ENCODE assay signal across 1 cellular context in the genomic region with DNA sequence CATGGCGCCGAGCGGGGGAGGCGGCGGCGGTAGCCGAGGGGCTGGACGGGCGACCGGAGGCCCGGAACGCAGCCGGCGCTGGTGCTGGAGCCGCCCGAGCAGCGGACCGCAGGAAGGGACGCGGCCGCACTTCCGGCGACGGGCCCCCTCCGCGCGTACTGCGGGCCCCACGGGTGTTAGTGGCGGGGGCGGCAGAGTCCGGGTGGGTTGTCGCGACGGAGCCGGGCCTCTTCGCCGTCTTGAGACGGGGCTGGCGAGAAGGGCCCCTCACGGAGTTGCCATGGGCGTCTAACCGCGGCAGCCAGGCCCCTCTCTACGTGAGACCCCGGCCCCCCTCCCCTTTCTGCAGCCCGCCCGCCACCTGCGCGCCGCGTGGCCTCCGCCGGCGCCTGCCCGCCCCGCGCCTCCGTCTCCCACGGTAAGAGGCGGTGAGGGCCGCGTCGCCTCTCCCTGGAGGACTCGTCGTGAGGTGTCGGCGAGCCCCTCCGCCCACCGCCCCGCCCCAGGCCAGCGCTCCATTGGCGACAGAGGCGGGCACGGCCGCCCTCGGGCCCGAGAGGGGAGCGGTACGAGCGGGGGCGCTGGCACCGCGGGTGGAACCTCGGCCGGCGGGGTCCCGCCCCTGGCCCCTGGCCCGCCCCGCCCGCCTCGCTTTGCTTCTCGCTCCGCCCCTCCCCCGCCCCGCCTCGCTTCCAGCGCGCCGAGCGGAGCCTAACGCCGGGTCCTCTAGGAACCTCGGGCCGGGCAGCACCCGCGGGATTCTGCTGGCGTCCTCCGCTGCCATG.
TF ChIP-seq lines count a peak whose summit lies in the region.

A gene with protein sequence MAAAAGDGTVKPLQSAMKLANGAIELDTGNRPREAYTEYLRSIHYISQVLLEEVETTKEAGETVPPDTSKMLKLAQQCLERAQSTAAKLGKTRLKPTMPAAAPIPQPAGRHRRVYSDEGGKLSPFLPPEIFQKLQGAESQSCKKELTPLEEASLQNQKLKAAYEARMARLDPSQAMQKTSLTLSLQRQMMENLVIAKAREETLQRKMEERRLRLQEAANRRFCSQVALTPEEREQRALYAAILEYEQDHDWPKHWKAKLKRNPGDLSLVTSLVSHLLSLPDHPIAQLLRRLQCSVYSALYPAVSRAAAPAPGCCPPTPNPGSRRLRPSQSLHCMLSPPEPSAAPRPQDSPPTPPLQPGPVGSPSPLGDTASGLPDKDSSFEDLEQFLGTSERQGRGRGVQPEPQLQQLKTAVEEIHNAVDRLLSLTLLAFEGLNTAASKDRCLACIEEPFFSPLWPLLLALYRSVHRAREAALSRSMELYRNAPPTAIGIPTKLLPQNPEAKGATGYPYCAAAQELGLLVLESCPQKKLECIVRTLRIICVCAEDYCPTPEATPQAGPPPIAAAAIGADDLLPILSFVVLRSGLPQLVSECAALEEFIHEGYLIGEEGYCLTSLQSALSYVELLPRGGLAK (minus strand): TSS at position 40 of the 785 bp plus-strand sequence. CDS start 37 bp downstream, at position 3.
A gene with protein sequence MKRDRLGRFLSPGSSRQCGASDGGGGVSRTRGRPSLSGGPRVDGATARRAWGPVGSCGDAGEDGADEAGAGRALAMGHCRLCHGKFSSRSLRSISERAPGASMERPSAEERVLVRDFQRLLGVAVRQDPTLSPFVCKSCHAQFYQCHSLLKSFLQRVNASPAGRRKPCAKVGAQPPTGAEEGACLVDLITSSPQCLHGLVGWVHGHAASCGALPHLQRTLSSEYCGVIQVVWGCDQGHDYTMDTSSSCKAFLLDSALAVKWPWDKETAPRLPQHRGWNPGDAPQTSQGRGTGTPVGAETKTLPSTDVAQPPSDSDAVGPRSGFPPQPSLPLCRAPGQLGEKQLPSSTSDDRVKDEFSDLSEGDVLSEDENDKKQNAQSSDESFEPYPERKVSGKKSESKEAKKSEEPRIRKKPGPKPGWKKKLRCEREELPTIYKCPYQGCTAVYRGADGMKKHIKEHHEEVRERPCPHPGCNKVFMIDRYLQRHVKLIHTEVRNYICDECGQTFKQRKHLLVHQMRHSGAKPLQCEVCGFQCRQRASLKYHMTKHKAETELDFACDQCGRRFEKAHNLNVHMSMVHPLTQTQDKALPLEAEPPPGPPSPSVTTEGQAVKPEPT (plus strand): TSS at position 679 of the 785 bp plus-strand sequence. CDS start 104 bp downstream, at position 783.

TF ChIP-seq in HepG2, 621 proteins besides CTCF, POLR2A, EP300 and RAD21 (continued from another document and continues in another):
- TF ChIP-seq SIX1 (CRISPR knock-in tag; IDR thresholded peaks at IDR 0.05; ENCODE audit: borderline replicate concordance) (no peak), PRDM15 (CRISPR knock-in tag; IDR thresholded peaks at IDR 0.05) (no peak), ZNF460 (CRISPR knock-in tag; IDR thresholded peaks at IDR 0.05; ENCODE audit: borderline replicate concordance) (no peak), PRMT3 (CRISPR knock-in tag; IDR thresholded peaks at IDR 0.05; ENCODE audit: borderline replicate concordance, low read depth) (peak; percentile 94), SP4 (CRISPR knock-in tag; IDR thresholded peaks at IDR 0.05) (peak; percentile 97), USF2 (IDR thresholded peaks at IDR 0.05; ENCODE audit: low read depth, low read length) (no peak), USF2 (CRISPR knock-in tag; IDR thresholded peaks at IDR 0.05; ENCODE audit: borderline replicate concordance) (no peak), ZNF251 (CRISPR knock-in tag; IDR thresholded peaks at IDR 0.05) (no peak), ARID2 (CRISPR knock-in tag; IDR thresholded peaks at IDR 0.05; ENCODE audit: borderline replicate concordance) (0 out of 2 replicates have a peak, but pooled peaks have one; percentile 4), DZIP1 (CRISPR knock-in tag; IDR thresholded peaks at IDR 0.05) (peak; percentile 64; the same call in 1 of the 2 replicates), ATF1 (CRISPR knock-in tag; IDR thresholded peaks at IDR 0.05) (no peak), ZNF263 (CRISPR knock-in tag; IDR thresholded peaks at IDR 0.05) (peak; percentile 36; the same call in 1 of the 2 replicates), MIER2 (CRISPR knock-in tag; IDR thresholded peaks at IDR 0.05) (no peak), ZNF549 (CRISPR knock-in tag; IDR thresholded peaks at IDR 0.05) (0 out of 2 replicates have a peak, but pooled peaks have one; percentile 48), NPAS2 (CRISPR knock-in tag; IDR thresholded peaks at IDR 0.05; ENCODE audit: borderline replicate concordance) (no peak), SMC3 (IDR thresholded peaks at IDR 0.05; ENCODE audit: low read length) (no peak), BRCA1 (CRISPR knock-in tag; IDR thresholded peaks at IDR 0.05) (no peak; the same call in 1 of the 2 replicates), ZNF33B (CRISPR knock-in tag; IDR thresholded peaks at IDR 0.05) (peak; percentile 72), ZNF703 (CRISPR knock-in tag; IDR thresholded peaks at IDR 0.05; ENCODE audit: borderline replicate concordance) (no peak), ZNF101 (CRISPR knock-in tag; IDR thresholded peaks at IDR 0.05; ENCODE audit: borderline replicate concordance, low read depth) (no peak; the same call in 1 of the 2 replicates), DPF2 (CRISPR knock-in tag; IDR thresholded peaks at IDR 0.05; ENCODE audit: borderline replicate concordance, low read depth) (no peak; the same call in 1 of the 2 replicates), ZNF788 (CRISPR knock-in tag; IDR thresholded peaks at IDR 0.05; ENCODE audit: borderline replicate concordance) (peak; percentile 92), CCDC6 (CRISPR knock-in tag; IDR thresholded peaks at IDR 0.05) (peak; percentile 97)
- TF ChIP-seq, protein P1, sequence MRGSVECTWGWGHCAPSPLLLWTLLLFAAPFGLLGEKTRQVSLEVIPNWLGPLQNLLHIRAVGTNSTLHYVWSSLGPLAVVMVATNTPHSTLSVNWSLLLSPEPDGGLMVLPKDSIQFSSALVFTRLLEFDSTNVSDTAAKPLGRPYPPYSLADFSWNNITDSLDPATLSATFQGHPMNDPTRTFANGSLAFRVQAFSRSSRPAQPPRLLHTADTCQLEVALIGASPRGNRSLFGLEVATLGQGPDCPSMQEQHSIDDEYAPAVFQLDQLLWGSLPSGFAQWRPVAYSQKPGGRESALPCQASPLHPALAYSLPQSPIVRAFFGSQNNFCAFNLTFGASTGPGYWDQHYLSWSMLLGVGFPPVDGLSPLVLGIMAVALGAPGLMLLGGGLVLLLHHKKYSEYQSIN (CRISPR knock-in tag; IDR thresholded peaks at IDR 0.05; ENCODE audit: borderline replicate concordance): no peak
- TF ChIP-seq, protein P2, sequence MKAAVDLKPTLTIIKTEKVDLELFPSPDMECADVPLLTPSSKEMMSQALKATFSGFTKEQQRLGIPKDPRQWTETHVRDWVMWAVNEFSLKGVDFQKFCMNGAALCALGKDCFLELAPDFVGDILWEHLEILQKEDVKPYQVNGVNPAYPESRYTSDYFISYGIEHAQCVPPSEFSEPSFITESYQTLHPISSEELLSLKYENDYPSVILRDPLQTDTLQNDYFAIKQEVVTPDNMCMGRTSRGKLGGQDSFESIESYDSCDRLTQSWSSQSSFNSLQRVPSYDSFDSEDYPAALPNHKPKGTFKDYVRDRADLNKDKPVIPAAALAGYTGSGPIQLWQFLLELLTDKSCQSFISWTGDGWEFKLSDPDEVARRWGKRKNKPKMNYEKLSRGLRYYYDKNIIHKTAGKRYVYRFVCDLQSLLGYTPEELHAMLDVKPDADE (CRISPR knock-in tag; IDR thresholded peaks at IDR 0.05): peak; percentile 47; the same call in 1 of the 2 replicates
- TF ChIP-seq, protein P3, sequence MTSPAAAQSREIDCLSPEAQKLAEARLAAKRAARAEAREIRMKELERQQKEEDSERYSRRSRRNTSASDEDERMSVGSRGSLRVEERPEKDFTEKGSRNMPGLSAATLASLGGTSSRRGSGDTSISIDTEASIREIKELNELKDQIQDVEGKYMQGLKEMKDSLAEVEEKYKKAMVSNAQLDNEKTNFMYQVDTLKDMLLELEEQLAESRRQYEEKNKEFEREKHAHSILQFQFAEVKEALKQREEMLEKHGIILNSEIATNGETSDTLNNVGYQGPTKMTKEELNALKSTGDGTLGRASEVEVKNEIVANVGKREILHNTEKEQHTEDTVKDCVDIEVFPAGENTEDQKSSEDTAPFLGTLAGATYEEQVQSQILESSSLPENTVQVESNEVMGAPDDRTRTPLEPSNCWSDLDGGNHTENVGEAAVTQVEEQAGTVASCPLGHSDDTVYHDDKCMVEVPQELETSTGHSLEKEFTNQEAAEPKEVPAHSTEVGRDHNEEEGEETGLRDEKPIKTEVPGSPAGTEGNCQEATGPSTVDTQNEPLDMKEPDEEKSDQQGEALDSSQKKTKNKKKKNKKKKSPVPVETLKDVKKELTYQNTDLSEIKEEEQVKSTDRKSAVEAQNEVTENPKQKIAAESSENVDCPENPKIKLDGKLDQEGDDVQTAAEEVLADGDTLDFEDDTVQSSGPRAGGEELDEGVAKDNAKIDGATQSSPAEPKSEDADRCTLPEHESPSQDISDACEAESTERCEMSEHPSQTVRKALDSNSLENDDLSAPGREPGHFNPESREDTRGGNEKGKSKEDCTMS (CRISPR knock-in tag; conservative IDR thresholded peaks at IDR 0.05): no peak
- TF ChIP-seq, protein P4, sequence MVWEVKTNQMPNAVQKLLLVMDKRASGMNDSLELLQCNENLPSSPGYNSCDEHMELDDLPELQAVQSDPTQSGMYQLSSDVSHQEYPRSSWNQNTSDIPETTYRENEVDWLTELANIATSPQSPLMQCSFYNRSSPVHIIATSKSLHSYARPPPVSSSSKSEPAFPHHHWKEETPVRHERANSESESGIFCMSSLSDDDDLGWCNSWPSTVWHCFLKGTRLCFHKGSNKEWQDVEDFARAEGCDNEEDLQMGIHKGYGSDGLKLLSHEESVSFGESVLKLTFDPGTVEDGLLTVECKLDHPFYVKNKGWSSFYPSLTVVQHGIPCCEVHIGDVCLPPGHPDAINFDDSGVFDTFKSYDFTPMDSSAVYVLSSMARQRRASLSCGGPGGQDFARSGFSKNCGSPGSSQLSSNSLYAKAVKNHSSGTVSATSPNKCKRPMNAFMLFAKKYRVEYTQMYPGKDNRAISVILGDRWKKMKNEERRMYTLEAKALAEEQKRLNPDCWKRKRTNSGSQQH (CRISPR knock-in tag; IDR thresholded peaks at IDR 0.05; ENCODE audit: low read depth): no peak; the same call in none of the 2 replicates
